In the genomic region with DNA sequence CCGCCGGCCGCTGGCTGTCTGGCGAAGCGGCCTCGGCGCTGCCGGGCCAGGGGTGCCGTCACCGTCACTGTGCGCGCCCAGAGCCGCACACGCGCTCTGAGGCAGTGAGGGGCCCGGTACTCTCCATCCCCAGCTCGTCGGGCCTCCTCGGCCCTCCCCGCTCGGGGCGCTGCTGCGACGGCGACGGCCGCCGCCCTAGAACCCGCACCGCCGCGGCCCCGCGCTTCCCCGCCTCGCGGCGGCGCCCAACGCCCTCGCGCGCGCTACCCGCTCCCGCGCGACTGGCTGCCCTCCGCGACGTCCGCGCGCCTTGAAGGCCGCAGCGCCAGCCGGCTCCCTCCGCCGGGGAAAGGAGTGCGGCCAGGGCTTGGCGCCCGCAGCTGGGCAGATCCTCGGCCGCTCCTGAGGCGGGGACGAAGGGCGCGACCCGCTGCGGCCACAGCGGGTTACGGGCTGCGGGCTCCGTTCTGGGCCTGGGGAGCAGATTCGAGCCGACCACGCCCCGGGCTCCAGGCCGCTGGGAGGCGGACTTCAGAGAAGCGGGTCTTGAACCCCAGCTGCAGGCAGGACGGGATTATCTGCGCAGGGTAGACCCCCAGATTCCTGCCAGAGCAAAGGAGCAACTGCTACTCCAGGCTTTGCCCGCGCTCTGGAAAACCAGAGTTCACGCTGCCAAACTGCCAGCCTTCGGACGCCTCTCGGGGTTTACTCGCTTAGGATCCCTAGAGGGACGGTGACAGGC, we compare ENCODE assay signal across 2 cellular contexts.
A peak's percentile ranks its signal among the peaks of the same experiment; 100 is the strongest.
TF ChIP-seq lines count a peak whose summit lies in the region.

A gene (minus strand): TSS at position 283 of the 742 bp plus-strand sequence. CDS start 519 bp downstream, outside the sequence.

TF ChIP-seq in HEK293T, 16 proteins besides CTCF, POLR2A, EP300 and RAD21 (continued from another document):
- TF ChIP-seq LEF1 (IDR thresholded peaks at IDR 0.05; ENCODE audit: borderline replicate concordance): no peak
- TF ChIP-seq ELF4 (IDR thresholded peaks at IDR 0.05): no peak
- no peak for TF ChIP-seq FOXM1 (IDR thresholded peaks at IDR 0.05; ENCODE audit: borderline replicate concordance)

TF ChIP-seq in neural cell, 6 proteins besides CTCF, POLR2A, EP300 and RAD21 (continued from another document):
- no peak for TF ChIP-seq EZH2 (IDR thresholded peaks at IDR 0.05; ENCODE audit: borderline replicate concordance, insufficient read depth, low read length, poor library complexity, severe bottlenecking)
- peak; percentile 63 for TF ChIP-seq TAF1 (IDR thresholded peaks at IDR 0.05; ENCODE audit: low read depth)
- TF ChIP-seq POLR2AphosphoS5 (IDR thresholded peaks at IDR 0.05): peak; percentile 83
- TF ChIP-seq MXI1 (conservative IDR thresholded peaks at IDR 0.05; ENCODE audit: poor library complexity, severe bottlenecking): peak; percentile 51
